18 cellular contexts compared by ENCODE assay signal in genomic region chr19:2482354-2483038, GRCh38.
"Had no signal": no experiment of that assay in that cellular context is flagged by ENCODE, and none has a peak within 500 bp of the region (broad histone marks: within the 10 kb centered on the region; RNA-seq: fewer than 3 reads in every experiment).

No MANE protein-coding gene starts in this region.

- H3K4me2 ChIP-seq: SK-N-SH had no signal

- H3K9ac ChIP-seq: SK-N-SH had no signal

- FAIRE-seq: RCC 7860 had no signal

- DNase-seq: KBM-7, MV-4-11, NCI-H1048, NCI-H1105, NCI-H1417, NCI-H1436 treated with DMSO at 0.1 percent for 48 hours, NCI-H1694, NCI-H187 treated with DMSO at 0.1 percent for 48 hours, NCI-H2029 treated with DMSO at 0.1 percent for 48 hours, NCI-H2171 treated with DMSO at 0.1 percent for 48 hours, NCI-H2227 treated with DMSO at 0.1 percent for 48 hours, NCI-H524, NCI-H774, RPMI8226, SHP77, SK-N-SH, SW 1271 had no signal
